1 cellular context compared by ENCODE assay signal in genomic region chr2:232419245-232420072, GRCh38.
A peak's percentile ranks its signal among the peaks of the same experiment; 100 is the strongest.
TF ChIP-seq lines count a peak whose summit lies in the region.

No MANE protein-coding gene starts in this region.

TF ChIP-seq in H1, 55 proteins besides CTCF, POLR2A, EP300 and RAD21 (continued from another document):
- 0 out of 2 replicates have a peak, but pooled peaks have one; percentile 16 for TF ChIP-seq GABPA (IDR thresholded peaks at IDR 0.05; ENCODE audit: borderline replicate concordance, insufficient read depth, low read length)
- no peak; the same call in 1 of the 2 replicates for TF ChIP-seq POLR2AphosphoS5 (IDR thresholded peaks at IDR 0.05; ENCODE audit: low read depth, low read length)
- no peak for TF ChIP-seq SP4 (IDR thresholded peaks at IDR 0.05; ENCODE audit: low read length)
- no peak for TF ChIP-seq ATF3 (IDR thresholded peaks at IDR 0.05; ENCODE audit: insufficient read depth, low read depth, low read length)
- TF ChIP-seq CTBP2 (IDR thresholded peaks at IDR 0.05; ENCODE audit: borderline replicate concordance, insufficient read depth, insufficient read length, low read length), result no peak
- TF ChIP-seq CEBPB (IDR thresholded peaks at IDR 0.05; ENCODE audit: low read depth, low read length), result no peak
- TF ChIP-seq SUZ12 (IDR thresholded peaks at IDR 0.05; ENCODE audit: low read length), result peak; percentile 52
- TF ChIP-seq E2F6 (IDR thresholded peaks at IDR 0.05), result peak; percentile 15; the same call in 1 of the 2 replicates
- TF ChIP-seq EZH2 (IDR thresholded peaks at IDR 0.05; ENCODE audit: low read depth, low read length, severe bottlenecking), result peak; percentile 49
- no peak for TF ChIP-seq RNF2 (IDR thresholded peaks at IDR 0.05; ENCODE audit: borderline replicate concordance, low read depth, low read length, missing control alignments, poor library complexity, severe bottlenecking)
- TF ChIP-seq TAF1 (IDR thresholded peaks at IDR 0.05; ENCODE audit: low read depth, low read length), result 0 out of 2 replicates have a peak, but pooled peaks have one; percentile 17
- no peak for TF ChIP-seq JUND (IDR thresholded peaks at IDR 0.05; ENCODE audit: low read length)
- TF ChIP-seq BCL11A (IDR thresholded peaks at IDR 0.05; ENCODE audit: low read depth in 2 of 2, low read length in 2 of 2), result no peak
- TF ChIP-seq BACH1 (IDR thresholded peaks at IDR 0.05; ENCODE audit: low read length), result no peak
- TF ChIP-seq ASH2L (IDR thresholded peaks at IDR 0.05; ENCODE audit: low read length), result peak; percentile 20
- no peak for TF ChIP-seq MAX (IDR thresholded peaks at IDR 0.05)
TF ChIP-seq in H1: peak in this region for 6.
